8 cellular contexts compared by ENCODE assay signal in the genomic region with DNA sequence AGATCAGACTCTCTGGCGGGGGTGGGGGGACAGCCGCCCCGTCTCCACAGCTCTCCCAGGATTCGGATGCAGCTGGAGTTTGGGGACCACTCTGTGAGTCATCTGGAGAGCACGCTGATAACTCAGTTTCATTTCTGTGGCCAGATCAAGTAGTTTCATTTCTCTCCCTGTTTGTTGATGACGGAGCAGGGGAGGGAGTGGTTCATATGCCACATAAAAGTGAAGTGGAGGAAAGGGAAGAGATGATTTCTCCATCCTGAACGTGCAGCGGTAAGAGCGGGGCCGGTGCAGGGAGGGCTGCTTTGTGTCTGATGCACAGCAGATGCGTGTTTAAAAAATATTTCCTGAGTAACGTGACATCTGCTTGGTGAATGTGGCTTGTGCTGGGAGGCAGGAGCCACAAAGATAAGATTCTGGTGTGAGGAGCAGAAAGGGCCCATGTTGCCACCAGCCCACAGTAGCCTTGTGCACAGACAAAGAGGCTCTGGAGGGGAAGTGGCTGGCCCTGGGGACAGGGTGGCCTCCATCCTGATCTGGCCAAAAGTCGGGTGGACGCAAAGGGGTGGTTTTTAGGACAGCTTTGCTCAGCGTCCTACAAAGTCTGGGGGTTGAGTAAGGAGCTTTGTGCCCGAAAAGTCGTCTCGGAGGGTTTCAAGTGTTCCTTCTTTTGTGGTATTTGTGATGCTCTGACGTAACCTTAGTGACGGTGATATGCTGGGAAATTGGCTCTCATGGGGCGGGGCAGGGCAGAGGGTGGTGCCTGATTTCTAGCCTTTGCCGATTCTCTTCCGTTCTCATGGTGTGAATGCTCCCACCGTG. TPM values are rescaled to one million over a fixed set of nuclear protein-coding genes. Genes with fewer than 3 reads are reported as not detected.
DNase-seq lines count a peak whose midpoint lies in the region; ATAC-seq lines count a peak whose summit lies in the region.

A gene with protein sequence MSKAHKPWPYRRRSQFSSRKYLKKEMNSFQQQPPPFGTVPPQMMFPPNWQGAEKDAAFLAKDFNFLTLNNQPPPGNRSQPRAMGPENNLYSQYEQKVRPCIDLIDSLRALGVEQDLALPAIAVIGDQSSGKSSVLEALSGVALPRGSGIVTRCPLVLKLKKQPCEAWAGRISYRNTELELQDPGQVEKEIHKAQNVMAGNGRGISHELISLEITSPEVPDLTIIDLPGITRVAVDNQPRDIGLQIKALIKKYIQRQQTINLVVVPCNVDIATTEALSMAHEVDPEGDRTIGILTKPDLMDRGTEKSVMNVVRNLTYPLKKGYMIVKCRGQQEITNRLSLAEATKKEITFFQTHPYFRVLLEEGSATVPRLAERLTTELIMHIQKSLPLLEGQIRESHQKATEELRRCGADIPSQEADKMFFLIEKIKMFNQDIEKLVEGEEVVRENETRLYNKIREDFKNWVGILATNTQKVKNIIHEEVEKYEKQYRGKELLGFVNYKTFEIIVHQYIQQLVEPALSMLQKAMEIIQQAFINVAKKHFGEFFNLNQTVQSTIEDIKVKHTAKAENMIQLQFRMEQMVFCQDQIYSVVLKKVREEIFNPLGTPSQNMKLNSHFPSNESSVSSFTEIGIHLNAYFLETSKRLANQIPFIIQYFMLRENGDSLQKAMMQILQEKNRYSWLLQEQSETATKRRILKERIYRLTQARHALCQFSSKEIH (plus strand): TSS at position 242 of the 819 bp plus-strand sequence. CDS start 14,880 bp downstream, outside the sequence.

- peak within 1 kb of the TSS; percentile 93 for H3K27ac ChIP-seq in CD4-positive, alpha-beta memory T cell (ENCODE audit: low read depth, low read length)
- H3K27ac ChIP-seq in subcutaneous abdominal adipose tissue (ENCODE audit: low read depth, low read length), result peak within 1 kb of the TSS; percentile 84

- H3K4me1 Mint-ChIP-seq in CD4-positive, alpha-beta memory T cell, result peaks cover 37 to 61% (median 55%) of the 10 kb centered on the region in 4 donors
- H3K4me1 Mint-ChIP-seq in activated CD4-positive, alpha-beta T cell treated with anti-CD3 and anti-CD28 coated beads, Interleukin-2, amount 10 ng/mL, durations not matched to agents 7 days and 5 days, result peaks cover 80% of the 10 kb centered on the region
- H3K4me1 Mint-ChIP-seq in natural killer cell treated with Interleukin-12 subunit alpha and Interleukin-12 subunit beta and Interleukin-15 and Interleukin-18, amount 100 ng/mL, for 72 hours (ENCODE audit: low read depth in 2 of 2), result peaks cover 19 to 26% of the 10 kb centered on the region in 2 donors

- no peaks in the 10 kb centered on the region for H3K27me3 Mint-ChIP-seq in CD4-positive, alpha-beta memory T cell
- no peaks in the 10 kb centered on the region for H3K27me3 Mint-ChIP-seq in activated CD4-positive, alpha-beta T cell treated with anti-CD3 and anti-CD28 coated beads, Interleukin-2, amount 10 ng/mL, durations not matched to agents 7 days and 5 days
- H3K27me3 Mint-ChIP-seq in natural killer cell treated with Interleukin-12 subunit alpha and Interleukin-12 subunit beta and Interleukin-15 and Interleukin-18, amount 100 ng/mL, for 72 hours, result no peaks in the 10 kb centered on the region

- peaks cover 29 to 36% of the 10 kb centered on the region in 2 donors for H3K36me3 Mint-ChIP-seq in CD4-positive, alpha-beta memory T cell
- H3K36me3 Mint-ChIP-seq in activated CD4-positive, alpha-beta T cell treated with anti-CD3 and anti-CD28 coated beads, Interleukin-2, amount 10 ng/mL, durations not matched to agents 7 days and 5 days (ENCODE audit: low read depth), result peaks cover 40% of the 10 kb centered on the region
- no peaks in the 10 kb centered on the region for H3K36me3 Mint-ChIP-seq in natural killer cell treated with Interleukin-12 subunit alpha and Interleukin-12 subunit beta and Interleukin-15 and Interleukin-18, amount 100 ng/mL, for 72 hours

- peak within 1 kb of the TSS; percentile 12 to 74 (median 56) for H3K9ac ChIP-seq in subcutaneous abdominal adipose tissue (ENCODE audit: low read length in 5 of 5)

- H3K9me3 Mint-ChIP-seq in CD4-positive, alpha-beta memory T cell, result peaks cover 0 to 4% (median 0%) of the 10 kb centered on the region in 8 donors
- H3K9me3 Mint-ChIP-seq in activated CD4-positive, alpha-beta T cell treated with anti-CD3 and anti-CD28 coated beads, Interleukin-2, amount 10 ng/mL, durations not matched to agents 7 days and 5 days, result no peaks in the 10 kb centered on the region
- H3K9me3 Mint-ChIP-seq in natural killer cell treated with Interleukin-12 subunit alpha and Interleukin-12 subunit beta and Interleukin-15 and Interleukin-18, amount 100 ng/mL, for 72 hours, result no peaks in the 10 kb centered on the region

- peak; percentile 53 for ATAC-seq in GM19455 (IDR thresholded peaks at IDR 0.05; ENCODE audit: unreplicated experiment)
- ATAC-seq in natural killer cell treated with Interleukin-12 subunit alpha and Interleukin-12 subunit beta and Interleukin-15 and Interleukin-18, amount 100 ng/mL, for 72 hours, result peak; percentile 85 to 86

- H3K27me3 ChIP-seq in CD4-positive, alpha-beta memory T cell (ENCODE audit: insufficient read depth, low read length), result no peaks in the 10 kb centered on the region
- peaks cover 0 to 5% (median 0%) of the 10 kb centered on the region in 5 donors for H3K27me3 ChIP-seq in subcutaneous abdominal adipose tissue (ENCODE audit: control insufficient read depth in 5 of 5, insufficient read depth in 4 of 5, low read length in 5 of 5)

- H3K27ac Mint-ChIP-seq in CD4-positive, alpha-beta memory T cell, result peak within 1 kb of the TSS; percentile 99 to 100 (median 100)
- peak within 1 kb of the TSS; percentile 100 for H3K27ac Mint-ChIP-seq in activated CD4-positive, alpha-beta T cell treated with anti-CD3 and anti-CD28 coated beads, Interleukin-2, amount 10 ng/mL, durations not matched to agents 7 days and 5 days
- H3K27ac Mint-ChIP-seq in natural killer cell treated with Interleukin-12 subunit alpha and Interleukin-12 subunit beta and Interleukin-15 and Interleukin-18, amount 100 ng/mL, for 72 hours, result peak within 1 kb of the TSS; percentile 93 to 98

- CTCF ChIA-PET in CD4-positive, alpha-beta memory T cell (lab: Charles Lee; ENCODE audit: partially characterized antibody), result interaction anchor here (1.1 to 2.6 kb wide), 5 partner anchors 7 to 79 kb away, joined by 3 to 8 read pairs (median 6); no protein-coding TSS in a partner anchor
- CTCF ChIA-PET in activated CD4-positive, alpha-beta T cell treated with anti-CD3 and anti-CD28 coated beads, Interleukin-2, amount 10 ng/mL, durations not matched to agents 7 days and 5 days (lab: Charles Lee), result interaction anchor here (1.4 to 2.0 kb wide), 2 partner anchors 16 to 60 kb away, joined by 3 to 6 read pairs; no protein-coding TSS in a partner anchor

- peaks cover 13% of the 10 kb centered on the region for H3K36me3 ChIP-seq in CD4-positive, alpha-beta memory T cell (ENCODE audit: insufficient read depth, low read length)
- peaks cover 0 to 8% (median 0%) of the 10 kb centered on the region in 5 donors for H3K36me3 ChIP-seq in subcutaneous abdominal adipose tissue (ENCODE audit: control insufficient read depth in 5 of 5, insufficient read depth in 5 of 5, low read length in 5 of 5)

- intact Hi-C loops in CD4-positive, alpha-beta memory T cell (cut with micrococcal nuclease), result loop anchor here (1.0 to 5.0 kb wide), 4 partner anchors 8 to 700 kb away; a partner anchor contains a TSS

- H3K4me3 ChIP-seq in CD4-positive, alpha-beta memory T cell (ENCODE audit: low read length in 2 of 2), result peak within 1 kb of the TSS; percentile 27 to 91
- peak within 1 kb of the TSS; percentile 42 for H3K4me3 ChIP-seq in Jurkat, Clone E6-1 (ENCODE audit: low read length)
- H3K4me3 ChIP-seq in subcutaneous abdominal adipose tissue (ENCODE audit: low read depth in 1 of 5, low read length in 5 of 5), result peak within 1 kb of the TSS; percentile 30 to 82 (median 73)

- peaks cover 40% of the 10 kb centered on the region for H3K4me1 ChIP-seq in CD4-positive, alpha-beta memory T cell (ENCODE audit: insufficient read depth, low read length)
- peaks cover 13 to 49% (median 37%) of the 10 kb centered on the region in 5 donors for H3K4me1 ChIP-seq in subcutaneous abdominal adipose tissue (ENCODE audit: control insufficient read depth in 5 of 5, insufficient read depth in 5 of 5, low read length in 5 of 5)

- POLR2A ChIA-PET in CD4-positive, alpha-beta memory T cell (lab: Charles Lee; ENCODE audit: partially characterized antibody), result interaction anchor here (0.9 to 5.8 kb wide), 9 partner anchors 9 to 648 kb away, joined by 3 to 67 read pairs (median 4); a partner anchor contains a TSS
- POLR2A ChIA-PET in activated CD4-positive, alpha-beta T cell treated with anti-CD3 and anti-CD28 coated beads, Interleukin-2, amount 10 ng/mL, durations not matched to agents 7 days and 5 days (lab: Charles Lee), result interaction anchor here (0.6 to 2.2 kb wide), 6 partner anchors 8 to 937 kb away, joined by 4 to 7 read pairs (median 6); a partner anchor contains a TSS

- peak within 1 kb of the TSS; percentile 89 to 97 (median 94) for H3K4me3 Mint-ChIP-seq in CD4-positive, alpha-beta memory T cell
- peak within 1 kb of the TSS; percentile 90 for H3K4me3 Mint-ChIP-seq in activated CD4-positive, alpha-beta T cell treated with anti-CD3 and anti-CD28 coated beads, Interleukin-2, amount 10 ng/mL, durations not matched to agents 7 days and 5 days
- peak within 1 kb of the TSS; percentile 94 for H3K4me3 Mint-ChIP-seq in natural killer cell treated with Interleukin-12 subunit alpha and Interleukin-12 subunit beta and Interleukin-15 and Interleukin-18, amount 100 ng/mL, for 72 hours

- DNase-seq in CD4-positive, alpha-beta memory T cell, result peak; percentile 91 to 94 (median 94)
- DNase-seq in Jurkat, Clone E6-1 (ENCODE audit: low read depth, low spot score), result peak; percentile 98
- peak; percentile 91 for DNase-seq in activated CD4-positive, alpha-beta T cell treated with anti-CD3 and anti-CD28 coated beads, Interleukin-2, amount 10 ng/mL, durations not matched to agents 7 days and 5 days
- peak; percentile 76 for DNase-seq in effector CD4-positive, alpha-beta T cell
- peak; percentile 66 for DNase-seq in natural killer cell treated with Interleukin-12 subunit alpha and Interleukin-12 subunit beta and Interleukin-15 and Interleukin-18, amount 100 ng/mL, for 72 hours (ENCODE audit: low spot score)
- DNase-seq in NCI-H526 treated with DMSO at 0.1 percent for 48 hours (lab: John Stamatoyannopoulos, UW), result no peak

- H3K9me3 ChIP-seq in CD4-positive, alpha-beta memory T cell (ENCODE audit: control insufficient read depth in 1 of 2, low read length in 2 of 2), result no peaks in the 10 kb centered on the region
- H3K9me3 ChIP-seq in subcutaneous abdominal adipose tissue (ENCODE audit: control insufficient read depth in 5 of 5, low read length in 5 of 5), result no peaks in the 10 kb centered on the region

RNA-seq across cellular contexts. Expression of the gene that starts here (rescaled TPM):
- 100 to 1,000 TPM in 1 of 2 experiments, 10 to 100 TPM in 1; 98.7 to 107 TPM for total RNA-seq in CD4-positive, alpha-beta memory T cell
- polyA plus RNA-seq in CD4-positive, alpha-beta memory T cell, result 10 to 100 TPM; 29.6 to 46.9 TPM
- 2.7 TPM for polyA plus RNA-seq in Jurkat, Clone E6-1 (2012; ENCODE audit: insufficient read depth, insufficient read length)
- total RNA-seq in activated CD4-positive, alpha-beta T cell treated with anti-CD3 and anti-CD28 coated beads, Interleukin-2, amount 10 ng/mL, durations not matched to agents 7 days and 5 days, result 100 to 1,000 TPM; 108 to 117 TPM
- 10 to 100 TPM in 1 of 2 donors, 1 to 10 TPM in 1; 7.9 to 14.1 TPM for total RNA-seq in natural killer cell treated with Interleukin-12 subunit alpha and Interleukin-12 subunit beta and Interleukin-15 and Interleukin-18, amount 100 ng/mL, for 72 hours

Comparison
In these comparisons a context has a peak if more than half of its experiments do, and no peak if none do; other contexts are left out.
1. RNA of the gene that starts here (total RNA-seq): 108 to 117 TPM in activated CD4-positive, alpha-beta T cell treated with anti-CD3 and anti-CD28 coated beads, Interleukin-2, amount 10 ng/mL, durations not matched to agents 7 days and 5 days and 98.7 to 107 TPM in CD4-positive, alpha-beta memory T cell; 7.9 to 14.1 TPM in natural killer cell treated with Interleukin-12 subunit alpha and Interleukin-12 subunit beta and Interleukin-15 and Interleukin-18, amount 100 ng/mL, for 72 hours; every median in the first group is over 4 times any median in the second.
2. Peak in every context shown above with its lines, with median percentiles within 50 percentile points of each other: H3K4me3 ChIP-seq, H3K27ac Mint-ChIP-seq and H3K4me3 Mint-ChIP-seq.